9 cellular contexts compared by ENCODE assay signal in genomic region chr18:10453885-10454772, GRCh38. TPM values are rescaled to one million over a fixed set of nuclear protein-coding genes. Genes with fewer than 3 reads are reported as not detected.
DNase-seq lines count a peak whose midpoint lies in the region; ATAC-seq, FAIRE-seq and TF ChIP-seq lines count a peak whose summit lies in the region.
"Had no signal": no experiment of that assay in that cellular context is flagged by ENCODE, and none has a peak within 500 bp of the region (broad histone marks: within the 10 kb centered on the region; RNA-seq: fewer than 3 reads in every experiment).

TSS of gene APCDD1 (plus strand) at chr18:10454635. CDS start at chr18:10454982, 347 bp downstream.

- H3K4me3 ChIP-seq in heart left ventricle = peak within 1 kb of the TSS; percentile 48 to 88 (median 72)
- peak within 1 kb of the TSS; percentile 71 for H3K4me3 ChIP-seq in ovary

- H3K36me3 ChIP-seq in heart left ventricle (no peaks in the 10 kb centered on the region), ovary (no peaks in the 10 kb centered on the region)

- H3K9me3 Mint-ChIP-seq in activated naive CD4-positive, alpha-beta T cell treated with anti-CD3 and anti-CD28 coated beads, Interleukin-2, amount 50 U/mL, for 24 hours = no peaks in the 10 kb centered on the region
- H3K9me3 Mint-ChIP-seq in activated CD8-positive, alpha-beta T cell treated with anti-CD3 and anti-CD28 coated beads, Interleukin-2, amount 10 ng/mL, durations not matched to agents 7 days and 5 days (ENCODE audit: insufficient read depth) = no peaks in the 10 kb centered on the region
- H3K9me3 Mint-ChIP-seq: central memory CD8-positive, alpha-beta T cell had no signal

- POLR2A ChIA-PET in activated CD8-positive, alpha-beta T cell treated with anti-CD3 and anti-CD28 coated beads, Interleukin-2, amount 10 ng/mL, durations not matched to agents 7 days and 5 days (lab: Charles Lee) = no interaction called here

- peaks cover 30% of the 10 kb centered on the region for H3K27me3 Mint-ChIP-seq in activated naive CD4-positive, alpha-beta T cell treated with anti-CD3 and anti-CD28 coated beads, Interleukin-2, amount 50 U/mL, for 24 hours
- peaks cover 60% of the 10 kb centered on the region for H3K27me3 Mint-ChIP-seq in activated CD8-positive, alpha-beta T cell treated with anti-CD3 and anti-CD28 coated beads, Interleukin-2, amount 10 ng/mL, durations not matched to agents 7 days and 5 days (ENCODE audit: low read depth)

- H3K4me1 Mint-ChIP-seq in activated naive CD4-positive, alpha-beta T cell treated with anti-CD3 and anti-CD28 coated beads, Interleukin-2, amount 50 U/mL, for 24 hours = peaks cover 5% of the 10 kb centered on the region
- peaks cover 4% of the 10 kb centered on the region for H3K4me1 Mint-ChIP-seq in activated CD8-positive, alpha-beta T cell treated with anti-CD3 and anti-CD28 coated beads, Interleukin-2, amount 10 ng/mL, durations not matched to agents 7 days and 5 days (ENCODE audit: low read depth)
- H3K4me1 Mint-ChIP-seq: central memory CD8-positive, alpha-beta T cell had no signal

- peak within 1 kb of the TSS; percentile 49 for H3K4me3 Mint-ChIP-seq in activated naive CD4-positive, alpha-beta T cell treated with anti-CD3 and anti-CD28 coated beads, Interleukin-2, amount 50 U/mL, for 24 hours
- H3K4me3 Mint-ChIP-seq in activated CD8-positive, alpha-beta T cell treated with anti-CD3 and anti-CD28 coated beads, Interleukin-2, amount 10 ng/mL, durations not matched to agents 7 days and 5 days = peak within 1 kb of the TSS; percentile 23
- H3K4me3 Mint-ChIP-seq: central memory CD8-positive, alpha-beta T cell had no signal

- DNase-seq in activated naive CD4-positive, alpha-beta T cell (lab: John Stamatoyannopoulos, UW) = no peak
- DNase-seq in activated CD8-positive, alpha-beta T cell treated with anti-CD3 and anti-CD28 coated beads, Interleukin-2, amount 10 ng/mL, durations not matched to agents 7 days and 5 days = no peak
- DNase-seq in heart left ventricle (peak; percentile 72 to 85 (median 80)), ovary (peak; percentile 88 to 93 (median 92)), GM19239 (ENCODE audit: insufficient read length, low spot score) (no peak)

- intact Hi-C loops in heart left ventricle (cut with DNase I) (loop anchor here in 1 of 10 donors (5.0 kb wide), 1 partner anchor 63 kb away; no protein-coding TSS in a partner anchor), ovary (cut with DNase I) (loop anchor here in 2 of 4 donors (10.0 kb wide), 1 partner anchor 61 kb away; no protein-coding TSS in a partner anchor)

- FAIRE-seq in GM19239 (lab: Jason Lieb, UNC) = no peak

- H3K36me3 Mint-ChIP-seq in activated naive CD4-positive, alpha-beta T cell treated with anti-CD3 and anti-CD28 coated beads, Interleukin-2, amount 50 U/mL, for 24 hours = no peaks in the 10 kb centered on the region
- no peaks in the 10 kb centered on the region for H3K36me3 Mint-ChIP-seq in activated CD8-positive, alpha-beta T cell treated with anti-CD3 and anti-CD28 coated beads, Interleukin-2, amount 10 ng/mL, durations not matched to agents 7 days and 5 days (ENCODE audit: low read depth)

- no peaks in the 10 kb centered on the region for H3K9me3 ChIP-seq in heart left ventricle
- no peaks in the 10 kb centered on the region for H3K9me3 ChIP-seq in ovary

- WGBS in heart left ventricle, 4 donors = 14 to 37% (median 26%) methylated on average over 42 to 80 of the region's 80 CpGs
- WGBS in ovary, 3 donors = 6 to 8% (median 8%) methylated on average over 45 to 79 of the region's 80 CpGs

- H3K27ac Mint-ChIP-seq in activated naive CD4-positive, alpha-beta T cell treated with anti-CD3 and anti-CD28 coated beads, Interleukin-2, amount 50 U/mL, for 24 hours = no peak within 1 kb of the TSS
- H3K27ac Mint-ChIP-seq in activated CD8-positive, alpha-beta T cell treated with anti-CD3 and anti-CD28 coated beads, Interleukin-2, amount 10 ng/mL, durations not matched to agents 7 days and 5 days = no peak within 1 kb of the TSS

- ATAC-seq in activated CD8-positive, alpha-beta T cell treated with anti-CD3 and anti-CD28 coated beads, Interleukin-2, amount 10 ng/mL, durations not matched to agents 7 days and 5 days = no peak
- ATAC-seq in heart left ventricle = peak; percentile 57 to 89 (median 82)
- no peak for ATAC-seq in GM21619 (IDR thresholded peaks at IDR 0.05; ENCODE audit: unreplicated experiment)
- ATAC-seq in HG02870 (IDR thresholded peaks at IDR 0.05; ENCODE audit: unreplicated experiment) = no peak

- TF ChIP-seq POLR2A in heart left ventricle (IDR thresholded peaks at IDR 0.05) = peak in 1 of 2 donors; percentile 56
- peak; percentile 54 for TF ChIP-seq POLR2A in ovary (IDR thresholded peaks at IDR 0.05)

- H3K4me1 ChIP-seq in heart left ventricle (peaks cover 0 to 27% (median 11%) of the 10 kb centered on the region in 12 donors), ovary (ENCODE audit: insufficient read depth) (peaks cover 10% of the 10 kb centered on the region)

- TF ChIP-seq EP300 in ovary (IDR thresholded peaks at IDR 0.05) = no peak

- CTCF ChIA-PET in activated CD8-positive, alpha-beta T cell treated with anti-CD3 and anti-CD28 coated beads, Interleukin-2, amount 10 ng/mL, durations not matched to agents 7 days and 5 days (lab: Charles Lee) = no interaction called here

- TF ChIP-seq CTCF in heart left ventricle (IDR thresholded peaks at IDR 0.05) (peak in 2 of 12 donors; percentile 12 to 13), ovary (IDR thresholded peaks at IDR 0.05) (peak in 1 of 3 donors; percentile 22)

- H3K27me3 ChIP-seq in heart left ventricle (peaks cover 0 to 36% (median 0%) of the 10 kb centered on the region in 9 donors), ovary (no peaks in the 10 kb centered on the region)

- H3K27ac ChIP-seq in heart left ventricle (peak within 1 kb of the TSS; percentile 67 to 89 (median 80)), ovary (peak within 1 kb of the TSS; percentile 42 to 96)

RNA-seq across cellular contexts. Expression of gene APCDD1, which starts in this region (rescaled TPM):
- total RNA-seq in activated CD8-positive, alpha-beta T cell treated with anti-CD3 and anti-CD28 coated beads, Interleukin-2, amount 10 ng/mL, durations not matched to agents 7 days and 5 days = not detected
- total RNA-seq in heart left ventricle = 10 to 100 TPM in 7 of 9 donors, 1 to 10 TPM in 2; 7.5 to 65.4 (median 15.7) TPM
- 10 to 100 TPM; 10.4 to 23.6 TPM for polyA plus RNA-seq in heart left ventricle
- total RNA-seq in ovary = 100 to 1,000 TPM in 1 of 7 donors, 10 to 100 TPM in 6; 21.1 to 112 (median 60.6) TPM
- polyA plus RNA-seq in ovary = 10 to 100 TPM; 50.0 to 67.4 TPM

Comparison
In these comparisons a context has a peak if more than half of its experiments do, and no peak if none do; other contexts are left out.
1. RNA of gene APCDD1 (total RNA-seq): 21.1 to 112 TPM in ovary and 7.5 to 65.4 TPM in heart left ventricle; not detected in activated CD8-positive, alpha-beta T cell treated with anti-CD3 and anti-CD28 coated beads, Interleukin-2, amount 10 ng/mL, durations not matched to agents 7 days and 5 days; every median in the first group is over 4 times any median in the second.
2. DNase-seq: peak in heart left ventricle (5 of 5) and ovary (5 of 5); none in activated naive CD4-positive, alpha-beta T cell (0 of 4), activated CD8-positive, alpha-beta T cell treated with anti-CD3 and anti-CD28 coated beads, Interleukin-2, amount 10 ng/mL, durations not matched to agents 7 days and 5 days (single experiment) and GM19239 (single experiment).
3. ATAC-seq: peak in heart left ventricle (4 of 4); none in activated CD8-positive, alpha-beta T cell treated with anti-CD3 and anti-CD28 coated beads, Interleukin-2, amount 10 ng/mL, durations not matched to agents 7 days and 5 days (single experiment), GM21619 (single experiment) and HG02870 (single experiment).